In the genomic region with DNA sequence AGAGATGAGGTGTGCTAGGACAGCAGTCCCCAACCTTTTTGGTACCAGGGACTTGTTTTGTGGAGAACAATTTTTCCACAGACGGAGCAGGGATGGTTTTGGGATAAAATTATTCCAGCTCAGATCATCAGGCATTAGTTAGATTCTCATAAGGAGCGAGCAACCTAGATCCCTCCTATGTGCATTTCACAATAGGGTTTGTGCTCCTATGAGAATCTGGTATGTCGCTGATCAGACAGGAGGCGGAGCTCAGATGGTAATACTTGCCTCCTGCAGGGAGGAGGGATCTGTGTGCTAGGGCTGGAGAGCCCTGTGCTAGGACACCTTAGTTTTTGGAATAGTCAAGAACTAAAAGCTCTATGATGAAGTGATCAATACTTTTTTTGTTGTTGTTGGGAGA, we compare ENCODE assay signal across 8 cellular contexts. TPM values are rescaled to one million over a fixed set of nuclear protein-coding genes. Genes with fewer than 3 reads are reported as not detected.
DNase-seq lines count a peak whose midpoint lies in the region; ATAC-seq and TF ChIP-seq lines count a peak whose summit lies in the region.

No MANE protein-coding gene starts in this region.

- no peak for ATAC-seq in HG02642 (IDR thresholded peaks at IDR 0.05; ENCODE audit: poor library complexity, unreplicated experiment)

- peaks cover 9% of the 10 kb centered on the region for H3F3A ChIP-seq in neural cell (ENCODE audit: insufficient read depth, low read length, poor library complexity, severe bottlenecking)

- no peaks in the 10 kb centered on the region for H4K20me1 ChIP-seq in neural cell (ENCODE audit: insufficient read depth)

- peak overlapping the region; percentile 46 for H3K4me2 ChIP-seq in neural cell (ENCODE audit: low read length)

- H3K79me2 ChIP-seq in neural cell (replicated peaks; ENCODE audit: insufficient read depth, low read length), result peaks cover 34% of the 10 kb centered on the region

- H3K27ac ChIP-seq in neural cell (ENCODE audit: low read length) (no peak overlapping the region), ascending aorta (no peak overlapping the region)

- H3K9me3 ChIP-seq in neural cell (ENCODE audit: low read length), result peaks cover 1% of the 10 kb centered on the region
- H3K9me3 ChIP-seq in ascending aorta, result no peaks in the 10 kb centered on the region

- peak overlapping the region in 4 of 5 experiments; percentile 5 to 51 (median 30) for H3K27ac Mint-ChIP-seq in brain

- H3K9ac ChIP-seq in neural cell (ENCODE audit: low read length), result no peak overlapping the region

- no peak for TF ChIP-seq RAD21 in neural cell (conservative IDR thresholded peaks at IDR 0.05)

- H3K4me1 Mint-ChIP-seq in brain, result peaks cover 29% of the 10 kb centered on the region

- TF ChIP-seq EP300 in neural cell (conservative IDR thresholded peaks at IDR 0.05; ENCODE audit: poor library complexity, severe bottlenecking), result no peak

- H3K27me3 Mint-ChIP-seq in brain, result peaks cover 12% of the 10 kb centered on the region

- DNase-seq in activated T-cell treated with anti-CD3 and anti-CD28 coated beads for 48 hours (ENCODE audit: low read depth) (peak; percentile 11), NCI-H2227 treated with DMSO at 0.1 percent for 48 hours (lab: John Stamatoyannopoulos, UW) (peak; percentile 10), ascending aorta (ENCODE audit: low spot score in 2 of 2) (no peak)
- no peak for DNase-seq in activated T-cell treated with anti-CD3 and anti-CD28 coated beads, Interleukin-2, amount 50 U/mL, for 1 hour
- no peak for DNase-seq in activated CD4-positive, CD25-positive, alpha-beta regulatory T cell treated with anti-CD3 and anti-CD28 coated beads, Interleukin-2, amount 50 U/mL, for 72 hours

- H3K4me1 ChIP-seq in ascending aorta, result no peaks in the 10 kb centered on the region

- no peak overlapping the region for H2AFZ ChIP-seq in neural cell (ENCODE audit: low read depth, low read length)

- H3K4me3 Mint-ChIP-seq in brain, result peak overlapping the region; percentile 94 to 96 (median 96)

- TF ChIP-seq CTCF in brain (conservative IDR thresholded peaks at IDR 0.05) (no peak), neural cell (IDR thresholded peaks at IDR 0.05; ENCODE audit: poor library complexity, severe bottlenecking) (no peak), ascending aorta (IDR thresholded peaks at IDR 0.05) (no peak)

- H3K27me3 ChIP-seq in neural cell (ENCODE audit: insufficient read depth, low read depth, low read length), result no peaks in the 10 kb centered on the region
- H3K27me3 ChIP-seq in ascending aorta, result no peaks in the 10 kb centered on the region

- intact Hi-C loops in ascending aorta (cut with DNase I), result no loop called here

- H3K36me3 Mint-ChIP-seq in brain, result peaks cover 46% of the 10 kb centered on the region

- H3K4me3 ChIP-seq in neural cell (ENCODE audit: low read length), result peak overlapping the region; percentile 97
- H3K4me3 ChIP-seq in ascending aorta, result no peak overlapping the region

- no peaks in the 10 kb centered on the region for H3K9me2 ChIP-seq in neural cell (ENCODE audit: insufficient read depth, low read length)

- no peaks in the 10 kb centered on the region for H3K36me3 ChIP-seq in neural cell (ENCODE audit: insufficient read depth, low read length)
- no peaks in the 10 kb centered on the region for H3K36me3 ChIP-seq in ascending aorta

- peaks cover 15 to 20% (median 17%) of the 10 kb centered on the region in 5 experiments for H3K9me3 Mint-ChIP-seq in brain

TF ChIP-seq in neural cell, 6 proteins besides CTCF, POLR2A, EP300 and RAD21:
- TF ChIP-seq SMC3 (conservative IDR thresholded peaks at IDR 0.05; ENCODE audit: poor library complexity) (no peak), MXI1 (conservative IDR thresholded peaks at IDR 0.05; ENCODE audit: poor library complexity, severe bottlenecking) (no peak), POLR2AphosphoS5 (IDR thresholded peaks at IDR 0.05) (no peak), TAF1 (IDR thresholded peaks at IDR 0.05; ENCODE audit: low read depth) (no peak), EZH2 (IDR thresholded peaks at IDR 0.05; ENCODE audit: borderline replicate concordance, insufficient read depth, low read length, poor library complexity, severe bottlenecking) (no peak)
- TF ChIP-seq, protein P1, sequence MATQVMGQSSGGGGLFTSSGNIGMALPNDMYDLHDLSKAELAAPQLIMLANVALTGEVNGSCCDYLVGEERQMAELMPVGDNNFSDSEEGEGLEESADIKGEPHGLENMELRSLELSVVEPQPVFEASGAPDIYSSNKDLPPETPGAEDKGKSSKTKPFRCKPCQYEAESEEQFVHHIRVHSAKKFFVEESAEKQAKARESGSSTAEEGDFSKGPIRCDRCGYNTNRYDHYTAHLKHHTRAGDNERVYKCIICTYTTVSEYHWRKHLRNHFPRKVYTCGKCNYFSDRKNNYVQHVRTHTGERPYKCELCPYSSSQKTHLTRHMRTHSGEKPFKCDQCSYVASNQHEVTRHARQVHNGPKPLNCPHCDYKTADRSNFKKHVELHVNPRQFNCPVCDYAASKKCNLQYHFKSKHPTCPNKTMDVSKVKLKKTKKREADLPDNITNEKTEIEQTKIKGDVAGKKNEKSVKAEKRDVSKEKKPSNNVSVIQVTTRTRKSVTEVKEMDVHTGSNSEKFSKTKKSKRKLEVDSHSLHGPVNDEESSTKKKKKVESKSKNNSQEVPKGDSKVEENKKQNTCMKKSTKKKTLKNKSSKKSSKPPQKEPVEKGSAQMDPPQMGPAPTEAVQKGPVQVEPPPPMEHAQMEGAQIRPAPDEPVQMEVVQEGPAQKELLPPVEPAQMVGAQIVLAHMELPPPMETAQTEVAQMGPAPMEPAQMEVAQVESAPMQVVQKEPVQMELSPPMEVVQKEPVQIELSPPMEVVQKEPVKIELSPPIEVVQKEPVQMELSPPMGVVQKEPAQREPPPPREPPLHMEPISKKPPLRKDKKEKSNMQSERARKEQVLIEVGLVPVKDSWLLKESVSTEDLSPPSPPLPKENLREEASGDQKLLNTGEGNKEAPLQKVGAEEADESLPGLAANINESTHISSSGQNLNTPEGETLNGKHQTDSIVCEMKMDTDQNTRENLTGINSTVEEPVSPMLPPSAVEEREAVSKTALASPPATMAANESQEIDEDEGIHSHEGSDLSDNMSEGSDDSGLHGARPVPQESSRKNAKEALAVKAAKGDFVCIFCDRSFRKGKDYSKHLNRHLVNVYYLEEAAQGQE (IDR thresholded peaks at IDR 0.05; ENCODE audit: borderline replicate concordance), result no peak

RNA-seq across cellular contexts. Expression of gene SMIM13, which starts 2.5 kb away (rescaled TPM):
- polyA plus RNA-seq in brain (ENCODE audit: insufficient read depth, low read depth, low replicate concordance) (6.4 TPM), neural cell (47.5 and 51.0 TPM in 2 replicates)
- 91.1 TPM in 2 replicates for polyA minus RNA-seq in neural cell
- 2.3 TPM for total RNA-seq in ascending aorta

RNA-seq across cellular contexts. Expression of gene ERVFRD-1, which starts 15.4 kb away (rescaled TPM):
- polyA plus RNA-seq in brain (ENCODE audit: insufficient read depth, low read depth, low replicate concordance) (not detected), neural cell (not detected in 2 replicates)
- polyA minus RNA-seq in neural cell, result not detected in 2 replicates
- not detected for total RNA-seq in ascending aorta

RNA-seq across cellular contexts. Expression of gene ELOVL2, which starts 52.0 kb away (rescaled TPM):
- 25.3 TPM for polyA plus RNA-seq in brain (ENCODE audit: insufficient read depth, low read depth, low replicate concordance)
- polyA plus RNA-seq in neural cell, result 4.3 and 5.4 TPM in 2 replicates
- polyA minus RNA-seq in neural cell, result 7.8 and 9.0 TPM in 2 replicates
- 0.11 TPM for total RNA-seq in ascending aorta

Comparison
In these comparisons a context has a peak if more than half of its experiments do, and no peak if none do; other contexts are left out.
1. DNase-seq: peak in activated T-cell treated with anti-CD3 and anti-CD28 coated beads for 48 hours (single experiment) and NCI-H2227 treated with DMSO at 0.1 percent for 48 hours (single experiment); none in activated T-cell treated with anti-CD3 and anti-CD28 coated beads, Interleukin-2, amount 50 U/mL, for 1 hour (single experiment), ascending aorta (0 of 2) and activated CD4-positive, CD25-positive, alpha-beta regulatory T cell treated with anti-CD3 and anti-CD28 coated beads, Interleukin-2, amount 50 U/mL, for 72 hours (single experiment).